ENCODE assay signal across 30 cellular contexts in genomic region chr12:118023461-118023860, GRCh38. TPM values are rescaled to one million over a fixed set of nuclear protein-coding genes. Genes with fewer than 3 reads are reported as not detected.
"Had no signal": no experiment of that assay in that cellular context is flagged by ENCODE, and none has a peak within 500 bp of the region (broad histone marks: within the 10 kb centered on the region; RNA-seq: fewer than 3 reads in every experiment).

No MANE protein-coding gene starts in this region.

- ATAC-seq: activated T-cell treated with anti-CD3 and anti-CD28 coated beads, Interleukin-2, amount 50 U/mL, for 72 hours; Panc1; Right ventricle myocardium inferior had no signal

- H3K9me2 ChIP-seq: SK-N-SH had no signal

- H3K4me3 ChIP-seq: adrenal gland, MG63, SJCRH30 had no signal

- DNase-seq: activated CD4-positive, alpha-beta memory T cell treated with anti-CD3 and anti-CD28 coated beads for 36 hours; activated CD4-positive, alpha-beta T cell treated with anti-CD3 and anti-CD28 coated beads, Interleukin-2, amount 10 ng/mL, durations not matched to agents 7 days and 5 days; activated CD4-positive, CD25-positive, alpha-beta regulatory T cell; activated CD8-positive, alpha-beta memory T cell treated with anti-CD3 and anti-CD28 coated beads for 24 hours; activated naive CD4-positive, alpha-beta T cell treated with anti-CD3 and anti-CD28 coated beads, Interleukin-2, amount 50 U/mL, for 16 hours; activated naive CD8-positive, alpha-beta T cell treated with anti-CD3 and anti-CD28 coated beads, Interleukin-2, amount 10 ng/mL, durations not matched to agents 7 days and 5 days; activated T-cell treated with anti-CD3 and anti-CD28 coated beads for 4 hours; activated T-cell treated with anti-CD3 and anti-CD28 coated beads, Interleukin-2, amount 50 U/mL, for 72 hours; adrenal gland; aorta; central memory CD4-positive, alpha-beta T cell; MG63; MV-4-11; NCI-H1092 treated with DMSO at 0.1 percent for 48 hours; NCI-H1417 treated with DMSO at 0.1 percent for 48 hours; NCI-H1694; NCI-H2081; NCI-H2171; NCI-H2227 treated with DMSO at 0.1 percent for 48 hours; NCI-H446 treated with DMSO at 0.1 percent for 48 hours; NCI-H524 treated with DMSO at 0.1 percent for 48 hours; NCI-H82; RPMI8226; SJCRH30; SK-N-SH; T-helper 1 cell had no signal

- H3K27ac ChIP-seq: adrenal gland, SJCRH30, VCaP had no signal

- H3K27me3 ChIP-seq: adrenal gland, MG63, SJCRH30 had no signal

- H3K4me1 ChIP-seq: adrenal gland, SJCRH30 had no signal

- H3K4me2 ChIP-seq: SK-N-SH had no signal

- H3K9me3 ChIP-seq: adrenal gland, MG63, SJCRH30, SK-N-SH had no signal

RNA-seq across cellular contexts. Expression of gene KSR2, which starts 54.7 kb away (rescaled TPM):
- total RNA-seq: activated naive CD8-positive, alpha-beta T cell treated with anti-CD3 and anti-CD28 coated beads, Interleukin-2, amount 10 ng/mL, durations not matched to agents 7 days and 5 days; aorta; bronchial epithelial cell; Right ventricle myocardium inferior had no signal
- polyA plus RNA-seq: aorta had no signal
